13 cellular contexts compared by ENCODE assay signal in the genomic region with DNA sequence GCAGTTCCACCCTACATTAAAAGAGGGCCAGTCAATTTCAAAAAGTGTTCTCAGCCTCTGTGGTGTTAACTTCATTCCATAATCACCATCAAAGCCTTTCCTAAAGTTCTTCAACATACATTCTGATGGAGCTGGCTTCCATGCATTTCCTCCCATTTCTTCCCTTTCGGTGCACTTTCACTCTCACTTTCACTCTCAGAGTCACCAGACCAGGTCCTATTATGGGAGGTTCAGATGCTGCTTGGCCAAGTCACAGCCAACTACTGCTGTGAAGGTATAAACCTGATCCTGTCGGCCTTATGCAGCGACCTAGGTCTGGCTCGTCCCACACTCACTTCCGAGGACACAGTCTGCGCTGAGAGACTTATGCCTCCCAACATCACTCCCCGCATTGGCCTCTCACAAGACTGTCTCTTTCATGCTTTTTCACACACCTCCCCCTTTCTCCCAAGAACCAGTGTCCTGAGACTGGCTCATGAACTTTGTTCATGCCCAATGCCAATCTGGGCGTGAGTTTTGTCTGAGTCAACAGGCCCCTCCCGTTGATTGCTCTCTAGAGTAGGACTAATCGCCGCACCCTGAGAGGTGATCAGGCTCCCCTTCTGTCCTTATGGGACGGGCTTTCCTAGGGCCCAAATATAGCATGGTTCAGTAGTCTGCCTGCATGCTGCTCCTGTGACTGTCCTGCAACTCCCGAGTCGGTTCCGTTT.
"Had no signal": no experiment of that assay in that cellular context is flagged by ENCODE, and none has a peak within 500 bp of the region (broad histone marks: within the 10 kb centered on the region; RNA-seq: fewer than 3 reads in every experiment).

No MANE protein-coding gene starts in this region.

- H3K4me3 ChIP-seq: adrenal gland, coronary artery, thoracic aorta had no signal

- H3K36me3 ChIP-seq: adrenal gland, thoracic aorta had no signal

- DNase-seq: activated CD4-positive, alpha-beta T cell treated with anti-CD3 and anti-CD28 coated beads, Interleukin-2, amount 50 U/mL, for 1 hour; activated CD4-positive, CD25-positive, alpha-beta regulatory T cell; activated naive CD4-positive, alpha-beta T cell treated with anti-CD3 and anti-CD28 coated beads, Interleukin-2, amount 50 U/mL, for 16 hours; activated T-cell treated with anti-CD3 and anti-CD28 coated beads for 4 hours; adrenal gland; effector memory CD4-positive, alpha-beta T cell; hypothalamus; left cardiac atrium; stimulated activated CD4-positive, alpha-beta T cell treated with anti-CD3 and anti-CD28 coated beads, Interleukin-4, amount 100 ng/mL, for 1 hour; stimulated activated CD8-positive, alpha-beta memory T cell treated with anti-CD3 and anti-CD28 coated beads, Interleukin-4, amount 100 ng/mL, for 48 hours had no signal

- ATAC-seq: left cardiac atrium had no signal

- H3K9me3 ChIP-seq: adrenal gland, thoracic aorta had no signal

- H3K4me1 ChIP-seq: adrenal gland had no signal

- FAIRE-seq: urothelium cell line had no signal

- H3K27ac ChIP-seq: adrenal gland, coronary artery, thoracic aorta had no signal
